Comparison of ENCODE assay signal across 8 cellular contexts in the genomic region with DNA sequence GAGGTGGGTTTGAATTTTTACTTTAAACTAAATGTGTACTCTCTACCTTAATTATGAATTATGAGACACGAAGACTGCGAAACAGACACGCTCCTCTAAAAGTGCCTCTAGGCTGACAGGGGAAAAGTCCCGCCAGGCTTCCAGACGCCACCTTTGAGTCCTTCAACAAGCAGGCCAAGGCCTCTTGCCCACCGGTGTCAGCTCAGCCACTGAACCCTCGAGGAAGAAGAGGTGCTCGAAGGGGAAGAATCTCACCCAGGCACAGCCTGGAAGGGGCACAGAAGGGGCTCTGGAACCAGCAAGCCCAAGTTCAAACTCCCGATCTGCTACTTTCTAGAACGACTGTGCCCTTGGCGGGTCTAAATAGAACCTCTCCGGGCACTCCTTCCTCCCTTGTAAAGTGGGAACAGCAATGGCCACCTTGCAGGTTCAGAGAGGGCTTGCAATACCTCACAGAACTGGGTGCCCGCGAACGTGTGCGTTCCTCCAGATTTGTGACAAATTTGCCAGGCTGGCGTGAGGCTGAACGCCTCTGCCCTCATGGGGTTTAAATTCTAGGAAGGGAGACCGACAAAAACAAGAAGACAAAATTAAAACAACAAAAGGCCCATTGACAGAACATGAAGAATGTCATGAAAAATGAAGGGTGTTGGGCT.
DNase-seq lines count a peak whose midpoint lies in the region; ATAC-seq and TF ChIP-seq lines count a peak whose summit lies in the region.

No MANE protein-coding gene starts in this region.

- H3K27ac ChIP-seq in SK-N-MC = 0 out of 2 replicates have a peak overlapping the region, but pooled peaks have one; percentile 25

- peak overlapping the region; percentile 62 for H3K9ac ChIP-seq in SK-N-MC (ENCODE audit: insufficient read length)

- H3K4me3 ChIP-seq in GM12864 (ENCODE audit: low read depth, low read length) = peak overlapping the region; percentile 73
- peak overlapping the region; percentile 76 for H3K4me3 ChIP-seq in SK-N-MC
- peak overlapping the region; percentile 74 for H3K4me3 ChIP-seq in fibroblast of pulmonary artery (replicated peaks; ENCODE audit: low read depth, low read length)

- H3K9me3 ChIP-seq in SK-N-MC (ENCODE audit: low read depth, low read length) = no peaks in the 10 kb centered on the region

- no peaks in the 10 kb centered on the region for H3K36me3 ChIP-seq in SK-N-MC (ENCODE audit: insufficient read depth, low read length)

- DNase-seq in GM12864 (ENCODE audit: low read depth) (no peak), SK-N-MC (ENCODE audit: low read depth, low spot score) (no peak), fibroblast of pulmonary artery (ENCODE audit: low read depth) (no peak), retina (peak; percentile 30), Kasumi-1 (lab: John Stamatoyannopoulos, UW) (no peak), SKM-1 (lab: John Stamatoyannopoulos, UW; ENCODE audit: unreplicated experiment) (no peak)

- no peak for ATAC-seq in HG03442 (IDR thresholded peaks at IDR 0.05; ENCODE audit: unreplicated experiment)
- ATAC-seq in HG03432 (IDR thresholded peaks at IDR 0.05; ENCODE audit: unreplicated experiment) = no peak

- TF ChIP-seq CTCF in GM12864 (IDR thresholded peaks at IDR 0.05; ENCODE audit: low read depth, low read length, missing control alignments) (no peak), fibroblast of pulmonary artery (IDR thresholded peaks at IDR 0.05; ENCODE audit: low read length, missing control alignments) (no peak)
